ENCODE assay signal across 2 cellular contexts in genomic region chr1:207870279-207871031, GRCh38.
TF ChIP-seq lines count a peak whose summit lies in the region.

No MANE protein-coding gene starts in this region.

TF ChIP-seq in HepG2, 621 proteins besides CTCF, POLR2A, EP300 and RAD21:
- TF ChIP-seq ZNF737 (CRISPR knock-in tag; IDR thresholded peaks at IDR 0.05; ENCODE audit: borderline replicate concordance) (no peak), CBFB (CRISPR knock-in tag; IDR thresholded peaks at IDR 0.05) (no peak)
TF ChIP-seq in HepG2: peak in this region for 0.

TF ChIP-seq in GM12878, 131 proteins besides CTCF, POLR2A, EP300 and RAD21:
- TF ChIP-seq GATAD2B (conservative IDR thresholded peaks at IDR 0.05; ENCODE audit: low read depth) = no peak
